ENCODE assay signal across 8 cellular contexts in the genomic region with DNA sequence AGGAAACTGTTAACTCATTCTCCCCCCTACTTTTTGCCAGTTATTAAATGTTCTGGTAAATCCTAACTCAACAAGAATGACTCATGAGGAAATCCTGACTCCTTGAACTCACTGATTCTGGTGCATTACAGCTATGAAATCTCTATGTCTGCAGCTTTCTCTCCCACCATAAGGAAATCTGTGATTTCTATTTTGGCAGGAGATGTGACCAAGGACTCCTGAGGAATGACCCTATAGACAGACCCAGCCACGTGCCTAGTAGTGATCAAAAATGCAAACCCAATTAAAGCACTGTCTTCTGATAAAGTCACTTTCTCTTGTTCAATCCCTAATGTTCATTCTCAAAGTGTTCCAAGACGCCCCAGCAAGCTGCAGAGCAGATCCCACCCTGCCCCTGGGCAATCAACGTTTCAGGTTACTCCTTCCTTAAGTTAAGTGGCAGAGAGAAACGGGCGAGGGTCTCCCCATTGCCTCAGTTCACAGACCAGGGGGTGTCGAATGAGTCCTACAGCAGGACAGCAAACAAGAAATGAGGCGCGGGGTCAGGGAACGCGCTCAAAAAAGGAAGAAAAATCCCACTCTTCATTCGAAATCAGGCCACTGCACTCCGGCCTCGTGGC. TPM values are rescaled to one million over a fixed set of nuclear protein-coding genes. Genes with fewer than 3 reads are reported as not detected.
A peak's percentile ranks its signal among the peaks of the same experiment; 100 is the strongest.
DNase-seq lines count a peak whose midpoint lies in the region; ATAC-seq, FAIRE-seq and TF ChIP-seq lines count a peak whose summit lies in the region.

No MANE protein-coding gene starts in this region.

- H3K9me3 ChIP-seq in HepG2 (ENCODE audit: low read length): no peaks in the 10 kb centered on the region

- in situ Hi-C loops in brain microvascular endothelial cell (cut with HindIII; ENCODE audit: low pct_ligation_motif_present, low sequenced_read_pairs) (loop anchor here (25.0 kb wide), 1 partner anchor 204 kb away; no protein-coding TSS in a partner anchor), HepG2 (cut with HindIII; ENCODE audit: extremely low pct_ligation_motif_present, low pct_unique_long_range_greater_than_20kb) (loop anchor here (5.0 to 10.0 kb wide), 2 partner anchors 209 to 317 kb away; partner anchors contain the start of gene CDC73)

- TF ChIP-seq POLR2A in HepG2 (IDR thresholded peaks at IDR 0.05; ENCODE audit: insufficient read depth in 1 of 2, low read depth in 2 of 2, low read length in 2 of 2): no peak

- no peak for TF ChIP-seq RAD21 in HepG2 (CRISPR knock-in tag; IDR thresholded peaks at IDR 0.05)

- H3K4me1 ChIP-seq in HepG2 (ENCODE audit: insufficient read depth, low read length): peaks cover 29% of the 10 kb centered on the region

- POLR2A ChIA-PET in HepG2 (lab: Yijun Ruan, JAX): no interaction called here

- FAIRE-seq in HepG2 (lab: Jason Lieb, UNC): no peak

- BruUV-seq in HepG2 (replicated peaks; lab: Mats Ljungman, UMichigan): TSS peak; percentile 63

- TF ChIP-seq EP300 in HepG2 (IDR thresholded peaks at IDR 0.05; ENCODE audit: low read depth in 2 of 2, low read length in 2 of 2) (no peak), HepG2 (CRISPR knock-in tag; IDR thresholded peaks at IDR 0.05; ENCODE audit: borderline replicate concordance) (no peak)

- H3K4me3 ChIP-seq in brain microvascular endothelial cell (ENCODE audit: low read depth, low read length) (peak overlapping the region; percentile 91), HepG2 (replicated peaks in 1 of 3; ENCODE audit: insufficient read depth in 1 of 3, low read depth in 2 of 3, low read length in 3 of 3) (peak overlapping the region; percentile 28 to 61 (median 41); a peak in 5 of 6 replicates)

- peak overlapping the region; percentile 67 for H2AFZ ChIP-seq in HepG2 (ENCODE audit: low read length)

- intact Hi-C loops in HepG2 (cut with micrococcal nuclease; ENCODE audit: unreplicated experiment): loop anchor here (2.0 to 10.0 kb wide), 5 partner anchors 99 to 314 kb away; partner anchors contain the start of gene CDC73

- DNase-seq in EL (peak; percentile 43), NCI-H1092 (lab: John Stamatoyannopoulos, UW) (peak; percentile 45), brain microvascular endothelial cell (peak; percentile 36), HepG2 (ENCODE audit: low spot score) (no peak), substantia nigra (lab: John Stamatoyannopoulos, UW) (peak in 5 of 49 donors; percentile 32 to 72 (median 68)), iPS-NIHi7 (ENCODE audit: extremely low spot score) (no peak), GF-D8 (lab: John Stamatoyannopoulos, UW) (no peak)

- no peaks in the 10 kb centered on the region for H3K79me2 ChIP-seq in HepG2 (ENCODE audit: insufficient read depth, low read length)

- CTCF ChIA-PET in HepG2 (lab: Yijun Ruan, JAX; ENCODE audit: low intra/inter-chr PET ratio, low total read pairs): interaction anchor here (1.4 kb wide), 1 partner anchor 211 kb away, joined by 3 read pairs; no protein-coding TSS in a partner anchor

- H3K36me3 ChIP-seq in brain microvascular endothelial cell (replicated peaks): peaks cover 9% of the 10 kb centered on the region
- H3K36me3 ChIP-seq in HepG2 (replicated peaks in 1 of 2; ENCODE audit: control insufficient read depth in 1 of 2, insufficient read depth in 2 of 2, low read length in 2 of 2): no peaks in the 10 kb centered on the region

- peak overlapping the region; percentile 87 for H3K4me2 ChIP-seq in HepG2 (ENCODE audit: low read depth, low read length)

- no peak; the same call in 2 of the 3 replicates for ATAC-seq in HepG2
- ATAC-seq in HG03025 (IDR thresholded peaks at IDR 0.05; ENCODE audit: low FRiP score, unreplicated experiment): no peak

- no peak for TF ChIP-seq CTCF in brain microvascular endothelial cell (IDR thresholded peaks at IDR 0.05; ENCODE audit: low read depth, low read length, missing control alignments)
- TF ChIP-seq CTCF in HepG2 (CRISPR knock-in tag; IDR thresholded peaks at IDR 0.05): no peak

- H3K27me3 ChIP-seq in brain microvascular endothelial cell (replicated peaks) (no peaks in the 10 kb centered on the region), HepG2 (ENCODE audit: control insufficient read depth in 1 of 2, insufficient read depth in 2 of 2, low read length in 2 of 2) (peaks cover 0 to 4% of the 10 kb centered on the region in 2 experiments; a peak in 1 of 5 replicates)

- peak overlapping the region; percentile 82 for H3K27ac ChIP-seq in brain microvascular endothelial cell
- no peak overlapping the region for H3K27ac ChIP-seq in HepG2 (ENCODE audit: extremely low read length, insufficient read depth, low read length)
- H3K27ac ChIP-seq in substantia nigra (ENCODE audit: low read depth, low read length, poor library complexity, severe bottlenecking): peak overlapping the region; percentile 94

- H4K20me1 ChIP-seq in HepG2 (ENCODE audit: insufficient read depth, low read length): no peaks in the 10 kb centered on the region

- WGBS in HepG2 (ENCODE audit: low lambda C conversion rate): 25% methylated on average over 13 of the region's 13 CpGs

- peak overlapping the region; percentile 51; the same call in 1 of the 2 replicates for H3K9ac ChIP-seq in HepG2 (ENCODE audit: insufficient read depth, low read depth, low read length)

TF ChIP-seq in HepG2, 621 proteins besides CTCF, POLR2A, EP300 and RAD21 (continues in another document):
- TF ChIP-seq ZNF20 (CRISPR knock-in tag; IDR thresholded peaks at IDR 0.05): peak; percentile 39; the same call in 1 of the 2 replicates
- 0 out of 2 replicates have a peak, but pooled peaks have one; percentile 16 for TF ChIP-seq PRDM10 (CRISPR knock-in tag; IDR thresholded peaks at IDR 0.05; ENCODE audit: low read depth)
- TF ChIP-seq MEIS1 (CRISPR knock-in tag; IDR thresholded peaks at IDR 0.05; ENCODE audit: borderline replicate concordance): 0 out of 2 replicates have a peak, but pooled peaks have one; percentile 14
- 0 out of 2 replicates have a peak, but pooled peaks have one; percentile 7 for TF ChIP-seq ATF2 (CRISPR knock-in tag; IDR thresholded peaks at IDR 0.05)

RNA-seq across cellular contexts. Expression of gene RGS2, which starts 0.8 kb away (rescaled TPM):
- 0.64 and 0.86 TPM in 2 replicates for total RNA-seq in HepG2 (2016; rRNA removed; fragmentation: Illumina TruSeq; extraction: Trizol)
- 0.20 TPM in 1 of 2 replicates, not detected in the other for total RNA-seq in HepG2 (2016; cell fraction: cytosol; rRNA removed; fragmentation: Illumina TruSeq; extraction: Trizol; ENCODE audit: low read depth)
- 0.76 and 0.78 TPM in 2 replicates for total RNA-seq in HepG2 (2016; cell fraction: insoluble cytoplasmic fraction; rRNA removed; fragmentation: Illumina TruSeq; extraction: Trizol)
- 0.21 and 0.43 TPM in 2 replicates for total RNA-seq in HepG2 (2016; cell fraction: membrane; rRNA removed; fragmentation: Illumina TruSeq; extraction: Trizol)
- 0.60 and 0.90 TPM in 2 replicates for total RNA-seq in HepG2 (2016; cell fraction: nucleus; rRNA removed; fragmentation: Illumina TruSeq; extraction: Trizol)
- polyA plus RNA-seq in HepG2 (2011; rRNA removed): 1.4 and 2.0 TPM in 2 replicates
- polyA plus RNA-seq in HepG2 (2011; cell fraction: cytosol; rRNA removed): 0.71 and 1.3 TPM in 2 replicates
- polyA plus RNA-seq in HepG2 (2011; cell fraction: nucleus; rRNA removed): 0.16 and 1.3 TPM in 2 replicates
- 1.0 and 1.9 TPM in 2 replicates for polyA plus RNA-seq in HepG2 (2012)
- polyA plus RNA-seq in HepG2 (2016; cell fraction: cytosol; fragmentation: Illumina TruSeq; extraction: Trizol; ENCODE audit: low read depth): 0.07 and 0.16 TPM in 2 replicates
- polyA plus RNA-seq in HepG2 (2016; cell fraction: insoluble cytoplasmic fraction; fragmentation: Illumina TruSeq; extraction: Trizol; ENCODE audit: low read depth): 0.46 and 0.48 TPM in 2 replicates
- polyA plus RNA-seq in HepG2 (2016; cell fraction: membrane; fragmentation: Illumina TruSeq; extraction: Trizol; ENCODE audit: low read depth): 0.32 and 0.48 TPM in 2 replicates
- 0.59 and 1.6 TPM in 2 replicates for polyA plus RNA-seq in HepG2 (2016; cell fraction: nucleus; fragmentation: Illumina TruSeq; extraction: Trizol; ENCODE audit: insufficient read depth, low read depth)
- polyA minus RNA-seq in HepG2 (2011; rRNA and poly(A)+ RNA removed; ENCODE audit: low replicate concordance): 1.1 and 5.9 TPM in 2 replicates
- 2.7 and 3.4 TPM in 2 replicates for polyA minus RNA-seq in HepG2 (2011; cell fraction: cytosol; rRNA and poly(A)+ RNA removed)
- polyA minus RNA-seq in HepG2 (2011; cell fraction: nucleus; rRNA and poly(A)+ RNA removed): 4.0 and 6.0 TPM in 2 replicates

Comparison
In these comparisons a context has a peak if more than half of its experiments do, and no peak if none do; other contexts are left out.
1. DNase-seq: peak in EL (single experiment), NCI-H1092 (single experiment) and brain microvascular endothelial cell (single experiment); none in HepG2 (single experiment), iPS-NIHi7 (single experiment) and GF-D8 (single experiment).